ENCODE assay signal across 8 cellular contexts in the genomic region with DNA sequence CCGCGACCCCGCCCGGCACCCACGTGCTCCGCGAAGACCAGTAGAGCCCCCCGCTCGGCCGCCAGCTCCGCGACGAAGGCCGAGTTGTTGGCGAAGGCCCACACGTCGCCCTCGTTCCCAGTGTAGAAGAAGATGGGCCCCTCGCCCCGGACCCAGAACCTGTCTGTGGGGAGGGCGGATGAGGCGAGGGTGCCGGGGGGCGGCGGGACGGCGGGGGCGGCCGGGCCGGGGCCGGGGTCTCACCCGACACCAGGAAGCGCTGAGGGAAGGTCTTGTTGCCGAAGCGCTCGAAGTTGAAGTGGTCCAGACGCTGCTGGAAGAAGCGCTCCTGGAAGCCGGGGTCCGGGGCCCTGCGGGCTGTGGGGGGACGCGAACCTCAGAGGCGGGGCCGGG. TPM values are rescaled to one million over a fixed set of nuclear protein-coding genes. Genes with fewer than 3 reads are reported as not detected.
DNase-seq lines count a peak whose midpoint lies in the region; ATAC-seq and TF ChIP-seq lines count a peak whose summit lies in the region.

No MANE protein-coding gene starts in this region.

- peaks cover 6% of the 10 kb centered on the region for H3K79me1 ChIP-seq in mesenchymal stem cell (replicated peaks; ENCODE audit: low read length, poor library complexity, severe bottlenecking)

- peak overlapping the region; percentile 55 for H2BK120ac ChIP-seq in mesenchymal stem cell (ENCODE audit: low read depth, low read length)

- no peaks in the 10 kb centered on the region for H3K27me3 ChIP-seq in CD8-positive, alpha-beta memory T cell (ENCODE audit: insufficient read depth, low read length, poor library complexity, severe bottlenecking)
- H3K27me3 ChIP-seq in adipocyte (replicated peaks; ENCODE audit: control insufficient read depth, insufficient read depth, low read length) (no peaks in the 10 kb centered on the region), mesenchymal stem cell (ENCODE audit: control insufficient read depth in 1 of 2, insufficient read depth in 1 of 2, low read length in 2 of 2) (no peaks in the 10 kb centered on the region)

- no peak overlapping the region for H4K91ac ChIP-seq in mesenchymal stem cell (ENCODE audit: low read length)

- POLR2A ChIA-PET in CD8-positive, alpha-beta memory T cell (lab: Charles Lee): interaction anchor here (0.7 to 1.8 kb wide), 5 partner anchors 15 to 127 kb away, joined by 3 to 10 read pairs (median 6); partner anchors contain the start of gene TUBB4B

- H3K23ac ChIP-seq in mesenchymal stem cell (ENCODE audit: low read length in 2 of 2): no peak overlapping the region

- no peaks in the 10 kb centered on the region for H3K9me3 ChIP-seq in CD8-positive, alpha-beta memory T cell (ENCODE audit: low read length)
- H3K9me3 ChIP-seq in adipocyte (ENCODE audit: control insufficient read depth, low read length) (no peaks in the 10 kb centered on the region), mesenchymal stem cell (ENCODE audit: control insufficient read depth, low read length) (no peaks in the 10 kb centered on the region)

- peak overlapping the region; percentile 24 to 64 (median 51) for H3K4me3 Mint-ChIP-seq in CD8-positive, alpha-beta memory T cell
- H3K4me3 Mint-ChIP-seq in progenitor cell of endocrine pancreas (ENCODE audit: low read depth): no peak overlapping the region

- CTCF ChIA-PET in CD8-positive, alpha-beta memory T cell (lab: Charles Lee): interaction anchor here (1.5 to 1.8 kb wide), 4 partner anchors 18 to 122 kb away, joined by 4 to 12 read pairs (median 6); partner anchors contain the start of gene RNF224

- H3K9me3 Mint-ChIP-seq in CD8-positive, alpha-beta memory T cell: no peaks in the 10 kb centered on the region
- H3K9me3 Mint-ChIP-seq in progenitor cell of endocrine pancreas (ENCODE audit: low read depth): no peaks in the 10 kb centered on the region

- TF ChIP-seq CTCF in progenitor cell of endocrine pancreas (IDR thresholded peaks at IDR 0.05; ENCODE audit: unreplicated experiment): no peak

- H3K4me3 ChIP-seq in CD8-positive, alpha-beta memory T cell (ENCODE audit: low read length): peak overlapping the region; percentile 50
- H3K4me3 ChIP-seq in adipocyte (ENCODE audit: low read length): peak overlapping the region; percentile 73
- H3K4me3 ChIP-seq in mesenchymal stem cell (ENCODE audit: insufficient read depth in 1 of 2, low read depth in 1 of 2, low read length in 2 of 2): peak overlapping the region; percentile 53 to 73

- peaks cover 10% of the 10 kb centered on the region for H3K4me1 ChIP-seq in CD8-positive, alpha-beta memory T cell (ENCODE audit: insufficient read depth, low read length)
- H3K4me1 ChIP-seq in adipocyte (ENCODE audit: control insufficient read depth, insufficient read depth, low read length): peaks cover 8% of the 10 kb centered on the region
- H3K4me1 ChIP-seq in mesenchymal stem cell (ENCODE audit: control insufficient read depth, insufficient read depth, low read depth, low read length): peaks cover 18% of the 10 kb centered on the region

- H3K36me3 Mint-ChIP-seq in CD8-positive, alpha-beta memory T cell: peaks cover 0 to 23% (median 0%) of the 10 kb centered on the region in 3 donors
- peaks cover 3% of the 10 kb centered on the region for H3K36me3 Mint-ChIP-seq in progenitor cell of endocrine pancreas (ENCODE audit: insufficient read depth)

- H3K4me2 ChIP-seq in mesenchymal stem cell (ENCODE audit: low read length, poor library complexity, severe bottlenecking): peak overlapping the region; percentile 91

- no peak overlapping the region for H2AK5ac ChIP-seq in mesenchymal stem cell (ENCODE audit: low read length, severe bottlenecking)

- ATAC-seq in HG02759 (IDR thresholded peaks at IDR 0.05; ENCODE audit: unreplicated experiment): peak; percentile 6

- no peak overlapping the region for H2AFZ ChIP-seq in mesenchymal stem cell (ENCODE audit: low read depth, low read length)

- H3K4me1 Mint-ChIP-seq in CD8-positive, alpha-beta memory T cell: peaks cover 0 to 12% (median 3%) of the 10 kb centered on the region in 3 donors
- peaks cover 9% of the 10 kb centered on the region for H3K4me1 Mint-ChIP-seq in progenitor cell of endocrine pancreas (ENCODE audit: low read depth)

- no peak overlapping the region for H2BK15ac ChIP-seq in mesenchymal stem cell (ENCODE audit: low read depth, poor library complexity, severe bottlenecking)

- no peak overlapping the region for H2BK5ac ChIP-seq in mesenchymal stem cell (ENCODE audit: low read depth, low read length, poor library complexity, severe bottlenecking)

- H3K27ac Mint-ChIP-seq in CD8-positive, alpha-beta memory T cell: peak overlapping the region in 1 of 8 donors; percentile 29
- no peak overlapping the region for H3K27ac Mint-ChIP-seq in progenitor cell of endocrine pancreas

- peak overlapping the region; percentile 38 for H3K27ac ChIP-seq in CD8-positive, alpha-beta memory T cell (ENCODE audit: low read depth, low read length)
- H3K27ac ChIP-seq in mesenchymal stem cell (ENCODE audit: low read length, poor library complexity, severe bottlenecking): no peak overlapping the region

- peak overlapping the region; percentile 39 for H3K9ac ChIP-seq in adipocyte (ENCODE audit: low read length)
- peak overlapping the region; percentile 62 for H3K9ac ChIP-seq in mesenchymal stem cell (ENCODE audit: low read length)

- no peak for DNase-seq in CD8-positive, alpha-beta memory T cell
- no peak for DNase-seq in adipocyte (ENCODE audit: low read depth)
- DNase-seq in mesenchymal stem cell: no peak
- DNase-seq in glomerular visceral epithelial cell (ENCODE audit: extremely low spot score): no peak
- no peak for DNase-seq in SIG-M5 (lab: John Stamatoyannopoulos, UW)
- DNase-seq in stimulated activated CD4-positive, alpha-beta T cell treated with anti-CD3 and anti-CD28 coated beads, Interleukin-4, amount 100 ng/mL, for 4 hours: no peak
- DNase-seq in progenitor cell of endocrine pancreas (ENCODE audit: low spot score, unreplicated experiment): no peak

- no peak overlapping the region for H2BK12ac ChIP-seq in mesenchymal stem cell (ENCODE audit: low read length in 2 of 2)

- H3K18ac ChIP-seq in mesenchymal stem cell (ENCODE audit: low read depth in 1 of 2, low read length in 2 of 2): peak overlapping the region in 1 of 2 experiments; percentile 64

- H3K14ac ChIP-seq in mesenchymal stem cell (ENCODE audit: low read length in 2 of 2): no peak overlapping the region

- peak overlapping the region; percentile 47 for H4K8ac ChIP-seq in mesenchymal stem cell (ENCODE audit: low read length)

- 21% methylated on average over 29 of the region's 45 CpGs for WGBS in mesenchymal stem cell

- peaks cover 0 to 1% of the 10 kb centered on the region in 2 donors for H3K27me3 Mint-ChIP-seq in CD8-positive, alpha-beta memory T cell
- peaks cover 29% of the 10 kb centered on the region for H3K27me3 Mint-ChIP-seq in progenitor cell of endocrine pancreas

- no peak overlapping the region for H3K4ac ChIP-seq in mesenchymal stem cell (ENCODE audit: low read depth in 1 of 2, low read length in 2 of 2)

- H3K36me3 ChIP-seq in CD8-positive, alpha-beta memory T cell (ENCODE audit: insufficient read depth, low read length): no peaks in the 10 kb centered on the region
- H3K36me3 ChIP-seq in adipocyte (ENCODE audit: control insufficient read depth, insufficient read depth, low read length, severe bottlenecking) (peaks cover 11% of the 10 kb centered on the region), mesenchymal stem cell (ENCODE audit: control insufficient read depth in 1 of 2, insufficient read depth in 2 of 2, low read depth in 1 of 2, low read length in 2 of 2) (peaks cover 33 to 50% of the 10 kb centered on the region in 2 experiments)

RNA-seq across cellular contexts. Expression of gene DPP7, which starts 0.3 kb away (rescaled TPM):
- 100 to 1,000 TPM; 294 to 308 TPM for total RNA-seq in CD8-positive, alpha-beta memory T cell
- 158 TPM for polyA plus RNA-seq in CD8-positive, alpha-beta memory T cell
- 101 TPM for polyA plus RNA-seq in mesenchymal stem cell (2013, experiment 1 of 2)
- polyA plus RNA-seq in mesenchymal stem cell (2013, experiment 2 of 2): 96.2 TPM
- 39.2 and 48.5 TPM in 2 replicates for total RNA-seq in progenitor cell of endocrine pancreas

RNA-seq across cellular contexts. Expression of gene GRIN1, which starts 24.7 kb away (rescaled TPM):
- total RNA-seq in CD8-positive, alpha-beta memory T cell: not detected
- polyA plus RNA-seq in CD8-positive, alpha-beta memory T cell: not detected
- polyA plus RNA-seq in mesenchymal stem cell (2013, experiment 1 of 2): 0.07 TPM
- 0.01 TPM for polyA plus RNA-seq in mesenchymal stem cell (2013, experiment 2 of 2)
- total RNA-seq in progenitor cell of endocrine pancreas: 0.07 and 0.77 TPM in 2 replicates

RNA-seq across cellular contexts. Expression of gene MAN1B1, which starts 27.4 kb away (rescaled TPM):
- 10 to 100 TPM; 31.9 to 32.7 TPM for total RNA-seq in CD8-positive, alpha-beta memory T cell
- polyA plus RNA-seq in CD8-positive, alpha-beta memory T cell: 39.3 TPM
- polyA plus RNA-seq in mesenchymal stem cell (2013, experiment 1 of 2): 67.1 TPM
- 66.3 TPM for polyA plus RNA-seq in mesenchymal stem cell (2013, experiment 2 of 2)
- 56.1 and 57.7 TPM in 2 replicates for total RNA-seq in progenitor cell of endocrine pancreas

RNA-seq across cellular contexts. Expression of gene UAP1L1, which starts 36.9 kb away (rescaled TPM):
- 10 to 100 TPM; 15.3 to 15.5 TPM for total RNA-seq in CD8-positive, alpha-beta memory T cell
- polyA plus RNA-seq in CD8-positive, alpha-beta memory T cell: 4.6 TPM
- polyA plus RNA-seq in mesenchymal stem cell (2013, experiment 1 of 2): 27.8 TPM
- 27.0 TPM for polyA plus RNA-seq in mesenchymal stem cell (2013, experiment 2 of 2)
- 0.57 and 1.5 TPM in 2 replicates for total RNA-seq in progenitor cell of endocrine pancreas

RNA-seq across cellular contexts. Expression of gene SAPCD2, which starts 43.9 kb away (rescaled TPM):
- 10 to 100 TPM; 11.5 to 12.7 TPM for total RNA-seq in CD8-positive, alpha-beta memory T cell
- polyA plus RNA-seq in CD8-positive, alpha-beta memory T cell: 0.15 TPM
- 1.3 TPM for polyA plus RNA-seq in mesenchymal stem cell (2013, experiment 1 of 2)
- polyA plus RNA-seq in mesenchymal stem cell (2013, experiment 2 of 2): 1.2 TPM
- 15.1 and 15.3 TPM in 2 replicates for total RNA-seq in progenitor cell of endocrine pancreas
